Comparison of ENCODE assay signal across 14 cellular contexts in the genomic region with DNA sequence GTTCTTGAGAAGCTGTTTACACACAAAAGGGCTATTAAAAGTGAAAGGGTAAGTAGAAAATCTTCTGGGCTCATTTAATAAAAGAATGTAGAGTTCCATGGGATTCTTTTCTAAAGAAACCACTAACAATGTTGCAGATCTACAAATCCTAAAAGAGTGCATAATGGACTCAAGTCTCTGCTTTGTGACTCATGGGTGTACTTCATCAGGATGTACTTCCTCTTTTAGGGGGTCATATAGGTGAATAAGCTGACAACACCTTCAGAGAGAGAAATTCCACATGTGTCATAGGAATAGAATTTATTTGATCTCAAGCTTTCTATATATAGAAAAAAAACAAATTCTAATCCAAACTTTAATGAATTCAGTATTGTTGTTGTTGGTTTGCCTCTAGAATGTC.
DNase-seq lines count a peak whose midpoint lies in the region; ATAC-seq and TF ChIP-seq lines count a peak whose summit lies in the region.
"Had no signal": no experiment of that assay in that cellular context is flagged by ENCODE, and none has a peak within 500 bp of the region (broad histone marks: within the 10 kb centered on the region; RNA-seq: fewer than 3 reads in every experiment).

No MANE protein-coding gene starts in this region.

- H2AK5ac ChIP-seq in neuronal stem cell (ENCODE audit: low read depth, low read length), result no peak overlapping the region

- H3K23ac ChIP-seq in neuronal stem cell (ENCODE audit: low read depth, low read length, poor library complexity), result no peak overlapping the region

- no peak overlapping the region for H2AFZ ChIP-seq in neuronal stem cell (ENCODE audit: low read length)

- H3K27ac Mint-ChIP-seq in Calu3 (ENCODE audit: unreplicated experiment), result peak overlapping the region; percentile 78
- H3K27ac Mint-ChIP-seq: activated naive CD4-positive, alpha-beta T cell treated with anti-CD3 and anti-CD28 coated beads for 36 hours; CD4-positive, alpha-beta memory T cell had no signal

- no peak overlapping the region for H3K27ac ChIP-seq in neuronal stem cell (replicated peaks; ENCODE audit: low read length)

- H3K9me3 ChIP-seq in adipocyte (ENCODE audit: control insufficient read depth, low read length), result no peaks in the 10 kb centered on the region
- H3K9me3 ChIP-seq in neuronal stem cell (replicated peaks in 1 of 2; ENCODE audit: control insufficient read depth in 2 of 2, insufficient read depth in 1 of 2, low read depth in 1 of 2, low read length in 2 of 2), result peaks cover 0 to 5% of the 10 kb centered on the region in 2 donors
- H3K9me3 ChIP-seq: HAP-1 had no signal

- H3K4ac ChIP-seq in neuronal stem cell (ENCODE audit: low read length), result no peak overlapping the region

- H3K36me3 Mint-ChIP-seq in Calu3 (ENCODE audit: insufficient read depth, unreplicated experiment), result no peaks in the 10 kb centered on the region

- H3K4me3 Mint-ChIP-seq in Calu3 (ENCODE audit: low read depth, unreplicated experiment), result no peak overlapping the region
- H3K4me3 Mint-ChIP-seq: activated naive CD4-positive, alpha-beta T cell treated with anti-CD3 and anti-CD28 coated beads for 36 hours; CD4-positive, alpha-beta memory T cell had no signal

- H3K4me1 Mint-ChIP-seq in Calu3 (ENCODE audit: low read depth, unreplicated experiment), result peaks cover 35% of the 10 kb centered on the region

- H3K14ac ChIP-seq in neuronal stem cell (ENCODE audit: low read length), result no peak overlapping the region

- H2BK12ac ChIP-seq in neuronal stem cell (ENCODE audit: low read length), result no peak overlapping the region

- no peak for ATAC-seq in HG03039 (IDR thresholded peaks at IDR 0.05; ENCODE audit: unreplicated experiment)
- no peak for ATAC-seq in Right ventricle myocardium superior (ENCODE audit: poor library complexity)

- no peak overlapping the region for H2BK120ac ChIP-seq in neuronal stem cell (ENCODE audit: low read depth, low read length)

- H3K27me3 Mint-ChIP-seq in Calu3 (ENCODE audit: unreplicated experiment), result no peaks in the 10 kb centered on the region
- H3K27me3 Mint-ChIP-seq: CD4-positive, alpha-beta memory T cell had no signal

- H4K91ac ChIP-seq in neuronal stem cell (ENCODE audit: low read depth, low read length, poor library complexity), result no peak overlapping the region

- no peak overlapping the region for H3K9ac ChIP-seq in adipocyte (ENCODE audit: low read length)
- no peak overlapping the region for H3K9ac ChIP-seq in neuronal stem cell (ENCODE audit: low read depth, low read length, poor library complexity)

- DNase-seq in Calu3, result no peak
- DNase-seq in HPDE6-E6E7 (ENCODE audit: extremely low spot score), result peak; percentile 58
- peak; percentile 2 for DNase-seq in adipocyte (ENCODE audit: low read depth)
- peak; percentile 70 for DNase-seq in kidney glomerular epithelial cell (lab: John Stamatoyannopoulos, UW)
- DNase-seq in neuronal stem cell (ENCODE audit: low spot score), result no peak
- no peak for DNase-seq in T-helper 1 cell
- DNase-seq in Right ventricle myocardium superior, result no peak
- DNase-seq: activated CD4-positive, alpha-beta T cell treated with anti-CD3 and anti-CD28 coated beads, Interleukin-2, amount 50 U/mL, for 4 hours; activated naive CD4-positive, alpha-beta T cell treated with anti-CD3 and anti-CD28 coated beads for 36 hours; CD4-positive, alpha-beta memory T cell; dorsolateral prefrontal cortex; NCI-H69 had no signal

- no peak overlapping the region for H4K8ac ChIP-seq in neuronal stem cell (ENCODE audit: low read depth, low read length)

- H3K9me3 Mint-ChIP-seq in Calu3 (ENCODE audit: low read depth, unreplicated experiment), result peaks cover 3% of the 10 kb centered on the region
- H3K9me3 Mint-ChIP-seq: CD4-positive, alpha-beta memory T cell had no signal

- no TSS peak for BruUV-seq in Calu3 (replicated peaks; lab: Mats Ljungman, UMichigan)

- H2BK15ac ChIP-seq in neuronal stem cell (ENCODE audit: low read length), result no peak overlapping the region

- H3K4me3 ChIP-seq in adipocyte (ENCODE audit: low read length), result no peak overlapping the region
- no peak overlapping the region for H3K4me3 ChIP-seq in neuronal stem cell (ENCODE audit: low read length in 2 of 2)
- H3K4me3 ChIP-seq: dorsolateral prefrontal cortex, HAP-1 had no signal

- no peak overlapping the region for H3K18ac ChIP-seq in neuronal stem cell (ENCODE audit: low read length)

- H3K4me2 ChIP-seq in neuronal stem cell (ENCODE audit: insufficient read depth, low read length, poor library complexity, severe bottlenecking), result no peak overlapping the region

- no peaks in the 10 kb centered on the region for H3K79me1 ChIP-seq in neuronal stem cell (ENCODE audit: low read depth, low read length)

- no peak for TF ChIP-seq CTCF in Calu3 (IDR thresholded peaks at IDR 0.05; ENCODE audit: unreplicated experiment)

- H3K36me3 ChIP-seq in adipocyte (ENCODE audit: control insufficient read depth, insufficient read depth, low read length, severe bottlenecking) (no peaks in the 10 kb centered on the region), neuronal stem cell (replicated peaks in 1 of 2; ENCODE audit: control insufficient read depth in 2 of 2, insufficient read depth in 2 of 2, low read length in 2 of 2) (no peaks in the 10 kb centered on the region)
- H3K36me3 ChIP-seq: HAP-1 had no signal

- no peak overlapping the region for H2BK5ac ChIP-seq in neuronal stem cell (ENCODE audit: low read length)

- no peaks in the 10 kb centered on the region for H3K27me3 ChIP-seq in adipocyte (replicated peaks; ENCODE audit: control insufficient read depth, insufficient read depth, low read length)
- no peaks in the 10 kb centered on the region for H3K27me3 ChIP-seq in neuronal stem cell (ENCODE audit: control insufficient read depth in 3 of 3, insufficient read depth in 3 of 3, low read depth in 1 of 3, low read length in 3 of 3)
- H3K27me3 ChIP-seq: dorsolateral prefrontal cortex had no signal

- intact Hi-C loops in Calu3 (cut with micrococcal nuclease; ENCODE audit: unreplicated experiment), result loop anchor here (5.0 kb wide), 1 partner anchor 68 kb away; no protein-coding TSS in a partner anchor
- intact Hi-C loops in Right ventricle myocardium superior (cut with DNase I), result no loop called here

- CTCF ChIA-PET in Calu3 (lab: Charles Lee), result interaction anchor here (1.0 kb wide), 1 partner anchor 26 kb away, joined by 3 read pairs; no protein-coding TSS in a partner anchor

- H3K4me1 ChIP-seq in adipocyte (ENCODE audit: control insufficient read depth, insufficient read depth, low read length) (peaks cover 35% of the 10 kb centered on the region), neuronal stem cell (ENCODE audit: control insufficient read depth in 2 of 2, insufficient read depth in 1 of 2, low read depth in 1 of 2, low read length in 2 of 2) (peaks cover 0 to 7% of the 10 kb centered on the region in 2 donors)

Comparison
In these comparisons a context has a peak if more than half of its experiments do, and no peak if none do; other contexts are left out.
1. DNase-seq: peak in HPDE6-E6E7 (single experiment), adipocyte (single experiment) and kidney glomerular epithelial cell (single experiment); none in Calu3 (single experiment), neuronal stem cell (single experiment), T-helper 1 cell (0 of 5) and Right ventricle myocardium superior (single experiment).